ENCODE assay signal across 11 cellular contexts in genomic region chr4:121192013-121192412, GRCh38. TPM values are rescaled to one million over a fixed set of nuclear protein-coding genes. Genes with fewer than 3 reads are reported as not detected.
DNase-seq lines count a peak whose midpoint lies in the region; ATAC-seq and TF ChIP-seq lines count a peak whose summit lies in the region.
"Had no signal": no experiment of that assay in that cellular context is flagged by ENCODE, and none has a peak within 500 bp of the region (broad histone marks: within the 10 kb centered on the region; RNA-seq: fewer than 3 reads in every experiment).

No MANE protein-coding gene starts in this region.

- intact Hi-C loops in activated T-helper 1 cell treated with anti-CD3 and anti-CD28 coated beads, Interleukin-12 subunit alpha, Interleukin-12 subunit beta, Interleukin-2, Interleukin-4 antibody, amounts not matched to agents 30 ng/mL and 10 ng/mL and 1 ng/mL, durations not matched to agents 14 hours and 24 hours and 36 hours (cut with micrococcal nuclease): loop anchor here (1.0 to 5.0 kb wide), 7 partner anchors 60 to 1035 kb away; no protein-coding TSS in a partner anchor

- H3K27me3 Mint-ChIP-seq in activated naive CD4-positive, alpha-beta T cell treated with anti-CD3 and anti-CD28 coated beads, Interleukin-2, amount 10 ng/mL, durations not matched to agents 7 days and 5 days: no peaks in the 10 kb centered on the region
- H3K27me3 Mint-ChIP-seq in activated T-helper 1 cell treated with anti-CD3 and anti-CD28 coated beads, Interleukin-12 subunit alpha, Interleukin-12 subunit beta, Interleukin-2, Interleukin-4 antibody, amounts not matched to agents 30 ng/mL and 10 ng/mL and 1 ng/mL, durations not matched to agents 14 hours and 24 hours and 36 hours (ENCODE audit: insufficient read depth): peaks cover 2% of the 10 kb centered on the region
- no peaks in the 10 kb centered on the region for H3K27me3 Mint-ChIP-seq in stimulated activated naive CD8-positive, alpha-beta T cell treated with anti-CD3 and anti-CD28 coated beads, Interleukin-15, amount 100 ng/mL, for 72 hours

- no peak for TF ChIP-seq CTCF in fibroblast of mammary gland (conservative IDR thresholded peaks at IDR 0.05; ENCODE audit: control insufficient read depth, insufficient read depth, low read depth, low read length)

- peak overlapping the region; percentile 43 for H3K4me3 Mint-ChIP-seq in activated naive CD4-positive, alpha-beta T cell treated with anti-CD3 and anti-CD28 coated beads, Interleukin-2, amount 10 ng/mL, durations not matched to agents 7 days and 5 days
- peak overlapping the region; percentile 45 for H3K4me3 Mint-ChIP-seq in activated T-helper 1 cell treated with anti-CD3 and anti-CD28 coated beads, Interleukin-12 subunit alpha, Interleukin-12 subunit beta, Interleukin-2, Interleukin-4 antibody, amounts not matched to agents 30 ng/mL and 10 ng/mL and 1 ng/mL, durations not matched to agents 14 hours and 24 hours and 36 hours
- H3K4me3 Mint-ChIP-seq in stimulated activated naive CD8-positive, alpha-beta T cell treated with anti-CD3 and anti-CD28 coated beads, Interleukin-15, amount 100 ng/mL, for 72 hours: peak overlapping the region; percentile 34 to 41

- peaks cover 56% of the 10 kb centered on the region for H3K4me1 Mint-ChIP-seq in activated naive CD4-positive, alpha-beta T cell treated with anti-CD3 and anti-CD28 coated beads, Interleukin-2, amount 10 ng/mL, durations not matched to agents 7 days and 5 days
- peaks cover 57% of the 10 kb centered on the region for H3K4me1 Mint-ChIP-seq in activated T-helper 1 cell treated with anti-CD3 and anti-CD28 coated beads, Interleukin-12 subunit alpha, Interleukin-12 subunit beta, Interleukin-2, Interleukin-4 antibody, amounts not matched to agents 30 ng/mL and 10 ng/mL and 1 ng/mL, durations not matched to agents 14 hours and 24 hours and 36 hours (ENCODE audit: low read depth)
- peaks cover 56% of the 10 kb centered on the region for H3K4me1 Mint-ChIP-seq in stimulated activated naive CD8-positive, alpha-beta T cell treated with anti-CD3 and anti-CD28 coated beads, Interleukin-15, amount 100 ng/mL, for 72 hours

- DNase-seq in activated naive CD4-positive, alpha-beta T cell treated with anti-CD3 and anti-CD28 coated beads, Interleukin-2, amount 10 ng/mL, durations not matched to agents 7 days and 5 days: no peak
- DNase-seq in activated naive CD4-positive, alpha-beta T cell treated with Interleukin-2 at 50 U/mL for 16 hours: no peak
- no peak for DNase-seq in activated T-helper 1 cell treated with anti-CD3 and anti-CD28 coated beads, Interleukin-12 subunit alpha, Interleukin-12 subunit beta, Interleukin-2, Interleukin-4 antibody, amounts not matched to agents 30 ng/mL and 10 ng/mL and 1 ng/mL, durations not matched to agents 14 hours and 24 hours and 36 hours (ENCODE audit: low spot score)
- DNase-seq in fibroblast of mammary gland (ENCODE audit: low read depth): peak; percentile 8
- no peak for DNase-seq in stimulated activated naive CD8-positive, alpha-beta T cell treated with anti-CD3 and anti-CD28 coated beads, Interleukin-15, amount 100 ng/mL, for 72 hours
- no peak for DNase-seq in OCI-M2 (lab: John Stamatoyannopoulos, UW; ENCODE audit: unreplicated experiment)
- DNase-seq in NCI-H1417 (lab: John Stamatoyannopoulos, UW): no peak
- DNase-seq: aorta, DMS79 treated with DMSO at 0.1 percent for 48 hours, T-helper 9 cell had no signal

- H3K36me3 Mint-ChIP-seq in activated naive CD4-positive, alpha-beta T cell treated with anti-CD3 and anti-CD28 coated beads, Interleukin-2, amount 10 ng/mL, durations not matched to agents 7 days and 5 days: peaks cover 4% of the 10 kb centered on the region
- no peaks in the 10 kb centered on the region for H3K36me3 Mint-ChIP-seq in activated T-helper 1 cell treated with anti-CD3 and anti-CD28 coated beads, Interleukin-12 subunit alpha, Interleukin-12 subunit beta, Interleukin-2, Interleukin-4 antibody, amounts not matched to agents 30 ng/mL and 10 ng/mL and 1 ng/mL, durations not matched to agents 14 hours and 24 hours and 36 hours (ENCODE audit: low read depth)

- peak overlapping the region; percentile 62 for H3K27ac Mint-ChIP-seq in activated naive CD4-positive, alpha-beta T cell treated with anti-CD3 and anti-CD28 coated beads, Interleukin-2, amount 10 ng/mL, durations not matched to agents 7 days and 5 days
- H3K27ac Mint-ChIP-seq in activated T-helper 1 cell treated with anti-CD3 and anti-CD28 coated beads, Interleukin-12 subunit alpha, Interleukin-12 subunit beta, Interleukin-2, Interleukin-4 antibody, amounts not matched to agents 30 ng/mL and 10 ng/mL and 1 ng/mL, durations not matched to agents 14 hours and 24 hours and 36 hours: no peak overlapping the region
- peak overlapping the region in 1 of 2 donors; percentile 80 for H3K27ac Mint-ChIP-seq in stimulated activated naive CD8-positive, alpha-beta T cell treated with anti-CD3 and anti-CD28 coated beads, Interleukin-15, amount 100 ng/mL, for 72 hours

- no peak overlapping the region for H3K4me3 ChIP-seq in fibroblast of mammary gland (ENCODE audit: control insufficient read depth, low read depth, low read length)

- CTCF ChIA-PET in activated naive CD4-positive, alpha-beta T cell treated with anti-CD3 and anti-CD28 coated beads, Interleukin-2, amount 10 ng/mL, durations not matched to agents 7 days and 5 days (lab: Charles Lee): interaction anchor here (0.5 to 4.6 kb wide), 44 partner anchors 7 to 1410 kb away, joined by 3 to 97 read pairs (median 4); no protein-coding TSS in a partner anchor

- H3K9me3 Mint-ChIP-seq in activated naive CD4-positive, alpha-beta T cell treated with anti-CD3 and anti-CD28 coated beads, Interleukin-2, amount 10 ng/mL, durations not matched to agents 7 days and 5 days: no peaks in the 10 kb centered on the region
- no peaks in the 10 kb centered on the region for H3K9me3 Mint-ChIP-seq in activated T-helper 1 cell treated with anti-CD3 and anti-CD28 coated beads, Interleukin-12 subunit alpha, Interleukin-12 subunit beta, Interleukin-2, Interleukin-4 antibody, amounts not matched to agents 30 ng/mL and 10 ng/mL and 1 ng/mL, durations not matched to agents 14 hours and 24 hours and 36 hours
- H3K9me3 Mint-ChIP-seq in stimulated activated naive CD8-positive, alpha-beta T cell treated with anti-CD3 and anti-CD28 coated beads, Interleukin-15, amount 100 ng/mL, for 72 hours: no peaks in the 10 kb centered on the region

- ATAC-seq in stimulated activated naive CD8-positive, alpha-beta T cell treated with anti-CD3 and anti-CD28 coated beads, Interleukin-15, amount 100 ng/mL, for 72 hours: no peak
- ATAC-seq in HG02870 (IDR thresholded peaks at IDR 0.05; ENCODE audit: unreplicated experiment): no peak

RNA-seq across cellular contexts. Expression of gene TNIP3, which starts 27.9 kb away (rescaled TPM):
- 21.9 and 23.9 TPM in 2 replicates for total RNA-seq in activated T-helper 1 cell treated with anti-CD3 and anti-CD28 coated beads, Interleukin-12 subunit alpha, Interleukin-12 subunit beta, Interleukin-2, Interleukin-4 antibody, amounts not matched to agents 30 ng/mL and 10 ng/mL and 1 ng/mL, durations not matched to agents 14 hours and 24 hours and 36 hours
